Comparison of ENCODE assay signal across 8 cellular contexts in the genomic region with DNA sequence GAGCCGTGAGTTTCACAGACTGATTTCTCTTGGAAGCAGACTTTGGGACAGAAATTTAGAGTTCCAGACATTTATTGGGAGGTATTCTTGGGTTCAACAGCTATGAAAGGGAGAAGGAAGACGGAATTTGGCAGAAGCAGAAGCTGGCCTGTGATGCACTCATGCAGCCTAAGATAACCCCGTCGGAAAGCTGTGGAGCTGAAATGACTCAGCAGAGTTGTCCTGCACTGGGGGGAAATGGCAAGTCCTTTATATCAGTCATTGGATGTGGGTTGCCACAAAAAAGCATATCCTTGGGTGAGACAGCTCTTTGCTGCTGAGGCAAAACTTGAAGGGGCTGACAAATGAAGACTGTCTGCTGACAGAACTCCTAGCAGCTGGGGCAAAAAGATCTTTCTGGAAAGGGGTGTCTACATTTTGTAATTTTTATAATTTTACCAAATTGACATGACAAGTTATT.
A peak's percentile ranks its signal among the peaks of the same experiment; 100 is the strongest.
DNase-seq lines count a peak whose midpoint lies in the region; ATAC-seq and TF ChIP-seq lines count a peak whose summit lies in the region.

No MANE protein-coding gene starts in this region.

- TF ChIP-seq CTCF in AG04449 (IDR thresholded peaks at IDR 0.05; ENCODE audit: insufficient read depth, low read length, missing control alignments) (no peak), RWPE1 (conservative IDR thresholded peaks at IDR 0.05; ENCODE audit: low read depth) (no peak), foreskin fibroblast (IDR thresholded peaks at IDR 0.05; ENCODE audit: low read depth, low read length) (no peak)

- CTCF ChIA-PET in AG04449 (lab: Yijun Ruan, JAX) (no interaction called here), RWPE1 (lab: Yijun Ruan, JAX) (interaction anchor here (0.6 kb wide), 1 partner anchor 179 kb away, joined by 3 read pairs; no protein-coding TSS in a partner anchor)

- peak; percentile 53 for ATAC-seq in GM18909 (IDR thresholded peaks at IDR 0.05; ENCODE audit: poor library complexity, unreplicated experiment)
- no peak for ATAC-seq in GM21528 (IDR thresholded peaks at IDR 0.05; ENCODE audit: low FRiP score, unreplicated experiment)
- no peak for ATAC-seq in GM21360 (IDR thresholded peaks at IDR 0.05; ENCODE audit: unreplicated experiment)

- POLR2A ChIA-PET in AG04449 (lab: Yijun Ruan, JAX), result interaction anchor here (0.7 kb wide), 1 partner anchor 17 kb away, joined by 3 read pairs; no protein-coding TSS in a partner anchor
- POLR2A ChIA-PET in RWPE1 (lab: Yijun Ruan, JAX; ENCODE audit: low non-redundant PET), result interaction anchor here (0.6 kb wide), 1 partner anchor 12 kb away, joined by 4 read pairs; no protein-coding TSS in a partner anchor

- no peak overlapping the region for H3K27ac ChIP-seq in RWPE1

- H3K4me3 ChIP-seq in AG04449 (ENCODE audit: low read depth, low read length) (no peak overlapping the region), foreskin fibroblast (ENCODE audit: low read depth in 1 of 2, low read length in 2 of 2) (no peak overlapping the region)

- DNase-seq in AG04449 (ENCODE audit: low read depth, low spot score) (peak; percentile 26), RWPE1 (ENCODE audit: low spot score) (peak; percentile 17), foreskin fibroblast (peak; percentile 47 to 60), middle frontal gyrus (ENCODE audit: extremely low spot score, low spot score) (no peak)
- peak; percentile 4 to 25 (median 20) for DNase-seq in stimulated activated CD4-positive, alpha-beta T cell treated with anti-CD3 and anti-CD28 coated beads, TNF-alpha, amount 100 ng/mL, for 48 hours (ENCODE audit: low read depth in 3 of 3)
